29 cellular contexts compared by ENCODE assay signal in the genomic region with DNA sequence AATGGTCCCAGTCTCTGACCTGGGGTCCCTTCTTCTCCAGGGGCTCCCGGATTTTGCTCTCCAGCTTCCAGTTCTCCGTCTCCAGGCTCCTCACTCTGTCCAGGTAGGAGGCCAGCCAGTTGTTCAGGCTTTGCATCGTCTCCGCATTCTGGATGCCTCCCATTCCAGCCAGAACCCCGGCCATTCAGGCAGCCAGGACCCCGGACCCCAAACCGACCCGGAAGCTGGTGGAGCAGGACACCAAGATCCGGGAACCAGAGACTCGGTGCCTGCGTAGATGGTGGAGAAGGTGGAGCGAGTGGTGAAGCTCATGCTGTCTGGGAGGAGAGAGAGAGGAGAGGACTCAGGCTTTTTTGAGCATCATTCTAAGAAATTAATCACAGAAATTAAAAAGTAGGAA.
DNase-seq lines count a peak whose midpoint lies in the region; ATAC-seq, FAIRE-seq and TF ChIP-seq lines count a peak whose summit lies in the region.
"Had no signal": no experiment of that assay in that cellular context is flagged by ENCODE, and none has a peak within 500 bp of the region (broad histone marks: within the 10 kb centered on the region; RNA-seq: fewer than 3 reads in every experiment).

No MANE protein-coding gene starts in this region.

- no peaks in the 10 kb centered on the region for H3K79me2 ChIP-seq in K562 (ENCODE audit: control insufficient read depth, insufficient read depth, low read length)

- intact Hi-C loops in K562 (cut with micrococcal nuclease) = no loop called here
- intact Hi-C loops in posterior vena cava (cut with DNase I) = no loop called here

- POLR2A ChIA-PET in K562 (lab: Yijun Ruan, JAX) = interaction anchor here (1.0 kb wide), 1 partner anchor 11 kb away, joined by 3 read pairs; no protein-coding TSS in a partner anchor

- H3K27me3 ChIP-seq in K562 (ENCODE audit: control insufficient read depth in 2 of 2, insufficient read depth in 2 of 2, low read length in 2 of 2) = no peaks in the 10 kb centered on the region
- no peaks in the 10 kb centered on the region for H3K27me3 ChIP-seq in suprapubic skin
- H3K27me3 ChIP-seq: BE2C; BLaER1; BLaER1 treated with 17β-estradiol and CSF1 and Interleukin-3, amounts not matched to agents 10 nM and 100 nM had no signal

- H3K9ac ChIP-seq in K562 (ENCODE audit: insufficient read depth in 1 of 2, low read depth in 2 of 2, low read length in 2 of 2) = no peak overlapping the region
- H3K9ac ChIP-seq: BLaER1; BLaER1 treated with 17β-estradiol and CSF1 and Interleukin-3, amounts not matched to agents 10 nM and 100 nM had no signal

- CTCF ChIA-PET in K562 (lab: Yijun Ruan, JAX; ENCODE audit: low intra/inter-chr PET ratio) = interaction anchor here (0.7 kb wide), 1 partner anchor 1147 kb away, joined by 5 read pairs; no protein-coding TSS in a partner anchor

- H3K36me3 ChIP-seq in K562 (ENCODE audit: control insufficient read depth, insufficient read depth, low read length) (no peaks in the 10 kb centered on the region), suprapubic skin (no peaks in the 10 kb centered on the region)
- H3K36me3 ChIP-seq: BE2C; BLaER1; BLaER1 treated with 17β-estradiol and CSF1 and Interleukin-3, amounts not matched to agents 10 nM and 100 nM had no signal

- no peak for TF ChIP-seq RAD21 in K562 (CRISPR knock-in tag; conservative IDR thresholded peaks at IDR 0.05 in 1 of 2, IDR thresholded peaks at IDR 0.05 in 1 of 2)

- H2AFZ ChIP-seq in K562 (ENCODE audit: low read depth, low read length) = peak overlapping the region; percentile 76

- no peak for DNase-seq in K562 (ENCODE audit: extremely low read depth in 1 of 4, low spot score in 3 of 4)
- peak; percentile 76 for DNase-seq in posterior vena cava (ENCODE audit: low spot score)
- no peak for DNase-seq in suprapubic skin (ENCODE audit: low spot score in 2 of 2)
- DNase-seq: 8988T; ACHN; AML-193; BE2C; C1 segment of cervical spinal cord; Caco-2; Calu3; CD4-positive, alpha-beta memory T cell; CD4-positive, alpha-beta T cell; CD4-positive, CD25-positive, alpha-beta regulatory T cell; CD8-positive, alpha-beta memory T cell; CD8-positive, alpha-beta T cell; COR-L47; DMS 273 treated with DMSO at 0.1 percent for 48 hours; DMS153; DMS79; DMS79 treated with DMSO at 0.1 percent for 48 hours; DND-41; EL had no signal

- H3K27ac ChIP-seq in K562 (ENCODE audit: extremely low read depth, low read depth, low read length) (no peak overlapping the region), suprapubic skin (no peak overlapping the region)
- H3K27ac ChIP-seq: 22Rv1; A549; BLaER1; BLaER1 treated with 17β-estradiol and CSF1 and Interleukin-3, amounts not matched to agents 10 nM and 100 nM; C4-2B had no signal

- TF ChIP-seq CTCF in K562 (IDR thresholded peaks at IDR 0.05 in 2 of 3, conservative IDR thresholded peaks at IDR 0.05 in 1 of 3; ENCODE audit: insufficient read depth in 2 of 3, low read depth in 1 of 3, low read length in 3 of 3) (no peak), suprapubic skin (IDR thresholded peaks at IDR 0.05) (no peak)

- ATAC-seq in K562 (no peak), GM21737 (IDR thresholded peaks at IDR 0.05; ENCODE audit: unreplicated experiment) (no peak)
- ATAC-seq: A549; CD8-positive, alpha-beta T cell had no signal

- H3K9me1 ChIP-seq in K562 (ENCODE audit: control insufficient read depth, insufficient read depth, low read length) = no peaks in the 10 kb centered on the region

- H4K20me1 ChIP-seq in K562 (replicated peaks; ENCODE audit: control insufficient read depth, insufficient read depth, low read length) = no peaks in the 10 kb centered on the region
- H4K20me1 ChIP-seq: BLaER1; BLaER1 treated with 17β-estradiol and CSF1 and Interleukin-3, amounts not matched to agents 10 nM and 100 nM had no signal

- H3K4me2 ChIP-seq in K562 (ENCODE audit: insufficient read depth, low read length) = peak overlapping the region; percentile 11; the same call in 1 of the 2 replicates
- H3K4me2 ChIP-seq: A549; BLaER1; BLaER1 treated with 17β-estradiol and CSF1 and Interleukin-3, amounts not matched to agents 10 nM and 100 nM had no signal

- no peak for TF ChIP-seq POLR2A in K562 (conservative IDR thresholded peaks at IDR 0.05)
- no peak for TF ChIP-seq POLR2A in suprapubic skin (IDR thresholded peaks at IDR 0.05)

- no peak for TF ChIP-seq EP300 in K562 (IDR thresholded peaks at IDR 0.05; ENCODE audit: low read length)
- no peak for TF ChIP-seq EP300 in suprapubic skin (IDR thresholded peaks at IDR 0.05)

- BruUV-seq in K562 (replicated peaks; lab: Mats Ljungman, UMichigan) = no TSS peak

- H3K4me1 ChIP-seq in K562 (replicated peaks in 1 of 2; ENCODE audit: control insufficient read depth in 2 of 2, insufficient read depth in 2 of 2, low read length in 2 of 2) (no peaks in the 10 kb centered on the region; a peak in 1 of 5 replicates), suprapubic skin (no peaks in the 10 kb centered on the region)
- H3K4me1 ChIP-seq: A549; BE2C; BLaER1; BLaER1 treated with 17β-estradiol and CSF1 and Interleukin-3, amounts not matched to agents 10 nM and 100 nM; Caco-2 had no signal

- FAIRE-seq in K562 (lab: Jason Lieb, UNC) = no peak
- FAIRE-seq: A549, D721Med had no signal

- no peaks in the 10 kb centered on the region for H3K9me3 ChIP-seq in K562 (replicated peaks; ENCODE audit: control insufficient read depth, insufficient read depth, low read depth, low read length)
- H3K9me3 ChIP-seq in suprapubic skin = no peaks in the 10 kb centered on the region
- H3K9me3 ChIP-seq: A549, BE2C, BLaER1, Caco-2 had no signal

- in situ Hi-C loops in K562 (cut with MboI) = no loop called here

- WGBS in K562 (ENCODE audit: insufficient coverage, low coverage, missing lambda C conversion rate) = 13% methylated on average over 12 of the region's 12 CpGs
- WGBS in suprapubic skin = 94% methylated on average over 12 of the region's 12 CpGs

- no peak overlapping the region for H3K4me3 ChIP-seq in K562
- H3K4me3 ChIP-seq in suprapubic skin = no peak overlapping the region
- H3K4me3 ChIP-seq: A549; BLaER1; BLaER1 treated with 17β-estradiol and CSF1 and Interleukin-3, amounts not matched to agents 10 nM and 100 nM had no signal

TF ChIP-seq in K562, 482 proteins besides CTCF, POLR2A, EP300 and RAD21:
- TF ChIP-seq ADNP (tag; IDR thresholded peaks at IDR 0.05) = no peak
- TF ChIP-seq ATF2 (CRISPR knock-in tag; IDR thresholded peaks at IDR 0.05) = no peak
- no peak for TF ChIP-seq RBM14 (IDR thresholded peaks at IDR 0.05; ENCODE audit: borderline replicate concordance, insufficient read depth, low read depth, low read length)
- TF ChIP-seq BRF1 (IDR thresholded peaks at IDR 0.05; ENCODE audit: borderline replicate concordance, extremely low read depth, insufficient read length) = no peak
